Comparison of ENCODE assay signal across 28 cellular contexts in the genomic region with DNA sequence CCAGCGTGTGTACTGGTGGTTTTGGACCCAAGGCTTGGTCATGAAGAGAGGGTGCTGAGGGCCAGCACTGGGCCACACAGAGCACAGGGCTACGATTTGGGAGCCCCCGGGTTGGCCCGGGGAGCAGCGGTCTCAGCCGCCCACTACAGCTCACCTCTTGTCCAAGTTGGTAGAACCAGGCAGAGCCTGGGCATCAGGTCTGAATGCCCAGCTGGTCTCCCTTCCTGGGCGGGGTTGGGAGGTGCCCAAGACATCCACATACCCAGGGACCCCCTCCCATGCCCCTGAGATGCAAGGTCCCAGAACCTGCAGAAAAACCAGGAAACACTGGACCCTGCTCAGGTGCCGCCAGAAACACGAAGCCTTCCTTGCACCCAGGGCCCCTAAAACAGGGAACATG.
"Had no signal": no experiment of that assay in that cellular context is flagged by ENCODE, and none has a peak within 500 bp of the region (broad histone marks: within the 10 kb centered on the region; RNA-seq: fewer than 3 reads in every experiment).

No MANE protein-coding gene starts in this region.

- H3K4me1 ChIP-seq: parathyroid adenoma, psoas muscle, right lobe of liver, sigmoid colon, stomach, thyroid gland, tibial nerve, upper lobe of left lung had no signal

- ATAC-seq: natural killer cell treated with Interleukin-12 subunit alpha and Interleukin-12 subunit beta and Interleukin-15 and Interleukin-18, amount 100 ng/mL, for 72 hours; psoas muscle; right cardiac atrium; right lobe of liver; stimulated activated effector memory CD8-positive, alpha-beta T cell treated with anti-CD3 and anti-CD28 coated beads, Interleukin-12 subunit alpha, Interleukin-12 subunit beta, amount 100 ng/mL, for 72 hours; stimulated activated naive B cell treated with anti-CD40 and anti-IgM and Interleukin-4, amounts not matched to agents 10 μg/mL and 1 μg/mL and 100 μg/mL, for 72 hours had no signal

- DNase-seq: nephron progenitor cell; nucleus accumbens; ovary; sigmoid colon; small intestine; stimulated activated CD4-positive, alpha-beta T cell treated with anti-CD3 and anti-CD28 coated beads, Interleukin-15, amount 100 ng/mL, for 24 hours; stimulated activated CD4-positive, alpha-beta T cell treated with anti-CD3 and anti-CD28 coated beads, Interleukin-2, amount 100 ng/mL, for 24 hours; stimulated activated CD4-positive, alpha-beta T cell treated with anti-CD3 and anti-CD28 coated beads, Interleukin-2, amount 100 ng/mL, for 48 hours; stimulated activated CD4-positive, alpha-beta T cell treated with anti-CD3 and anti-CD28 coated beads, Interleukin-4, amount 100 ng/mL, for 24 hours; stimulated activated naive B cell treated with anti-CD40 and anti-IgM and Interleukin-4, amounts not matched to agents 10 μg/mL and 1 μg/mL and 100 μg/mL, for 72 hours; stimulated activated naive CD4-positive, alpha-beta T cell treated with Interleukin-2 at 50 U/mL for 16 hours; stomach; thyroid gland; trophoblast cell; upper lobe of left lung had no signal

- H3K4me3 ChIP-seq: ovary, psoas muscle, right lobe of liver, sigmoid colon, stomach, thoracic aorta, thyroid gland, tibial nerve, upper lobe of left lung, vagina had no signal

- H3K9me3 Mint-ChIP-seq: natural killer cell treated with Interleukin-12 subunit alpha and Interleukin-12 subunit beta and Interleukin-15 and Interleukin-18, amount 100 ng/mL, for 72 hours; nephron progenitor cell; neural crest cell; stimulated activated effector memory CD8-positive, alpha-beta T cell treated with anti-CD3 and anti-CD28 coated beads, Interleukin-12 subunit alpha, Interleukin-12 subunit beta, amount 100 ng/mL, for 72 hours; stimulated activated naive B cell treated with anti-CD40 and anti-IgM and Interleukin-4, amounts not matched to agents 10 μg/mL and 1 μg/mL and 100 μg/mL, for 72 hours; stimulated activated naive CD8-positive, alpha-beta T cell treated with anti-CD3 and anti-CD28 coated beads, Interleukin-15, Interleukin-2, amounts not matched to agents 100 ng/mL and 50 ng/mL, for 24 hours had no signal

- H3K36me3 Mint-ChIP-seq: natural killer cell treated with Interleukin-12 subunit alpha and Interleukin-12 subunit beta and Interleukin-15 and Interleukin-18, amount 100 ng/mL, for 72 hours; stimulated activated effector memory CD8-positive, alpha-beta T cell treated with anti-CD3 and anti-CD28 coated beads, Interleukin-12 subunit alpha, Interleukin-12 subunit beta, amount 100 ng/mL, for 72 hours; stimulated activated naive B cell treated with anti-CD40 and anti-IgM and Interleukin-4, amounts not matched to agents 10 μg/mL and 1 μg/mL and 100 μg/mL, for 72 hours had no signal

- H3K27ac ChIP-seq: neutrophil, ovary, parathyroid adenoma, psoas muscle, right lobe of liver, sigmoid colon, stomach, thoracic aorta, thyroid gland, tibial nerve, upper lobe of left lung, vagina had no signal

- H2AFZ ChIP-seq: parathyroid adenoma had no signal

- H3K4me1 Mint-ChIP-seq: stimulated activated effector memory CD8-positive, alpha-beta T cell treated with anti-CD3 and anti-CD28 coated beads, Interleukin-12 subunit alpha, Interleukin-12 subunit beta, amount 100 ng/mL, for 72 hours had no signal

- H3K36me3 ChIP-seq: neutrophil, ovary, right lobe of liver, sigmoid colon, stomach, thoracic aorta, thyroid gland, tibial nerve, upper lobe of left lung, vagina had no signal

- H3K27ac Mint-ChIP-seq: natural killer cell treated with Interleukin-12 subunit alpha and Interleukin-12 subunit beta and Interleukin-15 and Interleukin-18, amount 100 ng/mL, for 72 hours; nephron progenitor cell; progenitor cell of endocrine pancreas; stimulated activated effector memory CD8-positive, alpha-beta T cell treated with anti-CD3 and anti-CD28 coated beads, Interleukin-12 subunit alpha, Interleukin-12 subunit beta, amount 100 ng/mL, for 72 hours; stimulated activated naive CD8-positive, alpha-beta T cell treated with anti-CD3 and anti-CD28 coated beads, Interleukin-15, Interleukin-2, amounts not matched to agents 100 ng/mL and 50 ng/mL, for 24 hours had no signal

- H3K27me3 Mint-ChIP-seq: stimulated activated naive CD8-positive, alpha-beta T cell treated with anti-CD3 and anti-CD28 coated beads, Interleukin-15, Interleukin-2, amounts not matched to agents 100 ng/mL and 50 ng/mL, for 24 hours had no signal

- H3K27me3 ChIP-seq: neutrophil, ovary, right lobe of liver, sigmoid colon, stomach, thyroid gland, upper lobe of left lung, vagina had no signal

- H3K9me3 ChIP-seq: neutrophil, ovary, psoas muscle, right lobe of liver, sigmoid colon, stomach, thoracic aorta, thyroid gland, tibial nerve, upper lobe of left lung, vagina had no signal

- H3K9ac ChIP-seq: parathyroid adenoma had no signal

- H3K4me3 Mint-ChIP-seq: natural killer cell treated with Interleukin-12 subunit alpha and Interleukin-12 subunit beta and Interleukin-15 and Interleukin-18, amount 100 ng/mL, for 72 hours; nephron progenitor cell; neural crest cell; stimulated activated effector memory CD8-positive, alpha-beta T cell treated with anti-CD3 and anti-CD28 coated beads, Interleukin-12 subunit alpha, Interleukin-12 subunit beta, amount 100 ng/mL, for 72 hours; stimulated activated naive B cell treated with anti-CD40 and anti-IgM and Interleukin-4, amounts not matched to agents 10 μg/mL and 1 μg/mL and 100 μg/mL, for 72 hours; stimulated activated naive CD8-positive, alpha-beta T cell treated with anti-CD3 and anti-CD28 coated beads, Interleukin-15, Interleukin-2, amounts not matched to agents 100 ng/mL and 50 ng/mL, for 24 hours had no signal
